1 cellular context compared by ENCODE assay signal in genomic region chr9:134792627-134793026, GRCh38.
A peak's percentile ranks its signal among the peaks of the same experiment; 100 is the strongest.
TF ChIP-seq lines count a peak whose summit lies in the region.

No MANE protein-coding gene starts in this region.

TF ChIP-seq in GM12878, 131 proteins besides CTCF, POLR2A, EP300 and RAD21 (continued from another document):
- TF ChIP-seq ZBTB4 (CRISPR knock-in tag; IDR thresholded peaks at IDR 0.05) = no peak
- TF ChIP-seq PBX3 (IDR thresholded peaks at IDR 0.05; ENCODE audit: insufficient replicate concordance, low read depth, low read length) = peak; percentile 6
- no peak for TF ChIP-seq ZNF274 (IDR thresholded peaks at IDR 0.05; ENCODE audit: insufficient read depth, insufficient read length)
